Comparison of ENCODE assay signal across 28 cellular contexts in the genomic region with DNA sequence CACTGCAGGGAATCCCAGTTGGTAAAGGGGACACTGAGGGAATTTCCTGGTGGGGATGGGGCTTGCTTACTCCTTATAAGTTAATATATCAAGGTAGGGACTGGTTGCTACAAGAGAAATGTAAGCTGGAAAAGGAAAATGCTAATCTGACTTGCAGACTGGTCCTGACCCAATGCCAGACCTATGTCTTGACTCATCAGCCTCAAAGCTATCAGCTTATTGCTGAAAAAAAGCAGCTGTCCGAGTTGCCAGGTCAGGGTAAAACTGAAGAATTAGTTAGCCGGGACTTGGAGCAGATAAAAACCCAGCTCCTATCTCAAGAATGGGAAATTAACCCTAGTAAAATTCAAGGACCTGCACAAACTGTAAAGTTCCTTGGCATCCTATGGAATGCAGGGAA.
DNase-seq lines count a peak whose midpoint lies in the region; ATAC-seq and TF ChIP-seq lines count a peak whose summit lies in the region.
"Had no signal": no experiment of that assay in that cellular context is flagged by ENCODE, and none has a peak within 500 bp of the region (broad histone marks: within the 10 kb centered on the region; RNA-seq: fewer than 3 reads in every experiment).

No MANE protein-coding gene starts in this region.

- H3K4me3 ChIP-seq in astrocyte of the spinal cord (ENCODE audit: low read depth, low read length) (no peak overlapping the region), fibroblast of villous mesenchyme (ENCODE audit: low read depth, low read length) (no peak overlapping the region)
- H3K4me3 ChIP-seq: ascending aorta, HAP-1, heart right ventricle, neural progenitor cell, sigmoid colon, SK-N-MC, suprapubic skin had no signal

- in situ Hi-C loops in astrocyte of the spinal cord (cut with HindIII; ENCODE audit: low sequenced_read_pairs) = no loop called here
- in situ Hi-C loops in G401 (cut with HindIII; ENCODE audit: low sequenced_read_pairs) = no loop called here

- peaks cover 8% of the 10 kb centered on the region for H3K27me3 Mint-ChIP-seq in type B pancreatic cell

- H3K36me3 Mint-ChIP-seq in type B pancreatic cell = no peaks in the 10 kb centered on the region
- H3K36me3 Mint-ChIP-seq: activated CD4-positive, alpha-beta memory T cell treated with anti-CD3 and anti-CD28 coated beads for 36 hours; activated naive CD8-positive, alpha-beta T cell; CD4-positive, CD25-positive, alpha-beta regulatory T cell; neural progenitor cell; stimulated activated naive B cell treated with anti-CD40 and anti-IgM and Interleukin-4, amounts not matched to agents 10 μg/mL and 1 μg/mL and 100 μg/mL, for 72 hours had no signal

- H3K4me1 Mint-ChIP-seq in type B pancreatic cell (ENCODE audit: unreplicated experiment) = no peaks in the 10 kb centered on the region
- H3K4me1 Mint-ChIP-seq: CD4-positive, CD25-positive, alpha-beta regulatory T cell; neural progenitor cell; stimulated activated naive B cell treated with anti-CD40 and anti-IgM and Interleukin-4, amounts not matched to agents 10 μg/mL and 1 μg/mL and 100 μg/mL, for 72 hours had no signal

- no peaks in the 10 kb centered on the region for H3K9me3 Mint-ChIP-seq in type B pancreatic cell
- H3K9me3 Mint-ChIP-seq: activated CD4-positive, alpha-beta memory T cell treated with anti-CD3 and anti-CD28 coated beads for 36 hours; neural progenitor cell; stimulated activated naive B cell treated with anti-CD40 and anti-IgM and Interleukin-4, amounts not matched to agents 10 μg/mL and 1 μg/mL and 100 μg/mL, for 72 hours; T-helper 1 cell treated with Interleukin-12 subunit alpha and Interleukin-12 subunit beta and Interleukin-4 antibody, amounts not matched to agents 30 μg/mL and 1 μg/mL, for 36 hours had no signal

- H3K4me3 Mint-ChIP-seq in type B pancreatic cell = no peak overlapping the region
- H3K4me3 Mint-ChIP-seq: activated CD4-positive, alpha-beta memory T cell treated with anti-CD3 and anti-CD28 coated beads for 36 hours; activated naive CD8-positive, alpha-beta T cell; CD4-positive, CD25-positive, alpha-beta regulatory T cell; neural progenitor cell; stimulated activated naive B cell treated with anti-CD40 and anti-IgM and Interleukin-4, amounts not matched to agents 10 μg/mL and 1 μg/mL and 100 μg/mL, for 72 hours; T-helper 1 cell treated with Interleukin-12 subunit alpha and Interleukin-12 subunit beta and Interleukin-4 antibody, amounts not matched to agents 30 μg/mL and 1 μg/mL, for 36 hours had no signal

- no peak for ATAC-seq in HG03342 (IDR thresholded peaks at IDR 0.05; ENCODE audit: unreplicated experiment)
- ATAC-seq: foreskin keratinocyte; heart right ventricle; stimulated activated naive B cell treated with anti-CD40 and anti-IgM and Interleukin-4, amounts not matched to agents 10 μg/mL and 1 μg/mL and 100 μg/mL, for 72 hours had no signal

- TF ChIP-seq CTCF in astrocyte of the spinal cord (IDR thresholded peaks at IDR 0.05; ENCODE audit: low read depth, low read length) (no peak), fibroblast of villous mesenchyme (IDR thresholded peaks at IDR 0.05; ENCODE audit: insufficient read depth, low read depth, low read length) (no peak), type B pancreatic cell (conservative IDR thresholded peaks at IDR 0.05) (no peak)

- peak; percentile 12 for DNase-seq in HT1080 (ENCODE audit: low read depth)
- peak; percentile 52 for DNase-seq in astrocyte of the spinal cord (ENCODE audit: low read depth, low spot score)
- DNase-seq in fibroblast of villous mesenchyme (ENCODE audit: low read depth) = peak; percentile 56
- DNase-seq in type B pancreatic cell (ENCODE audit: extremely low spot score, unreplicated experiment) = no peak
- DNase-seq in G401 (ENCODE audit: low spot score) = no peak
- DNase-seq in NCI-H1436 (lab: John Stamatoyannopoulos, UW) = no peak
- DNase-seq: activated CD4-positive, alpha-beta memory T cell treated with anti-CD3 and anti-CD28 coated beads for 36 hours; activated CD4-positive, CD25-positive, alpha-beta regulatory T cell treated with anti-CD3 and anti-CD28 coated beads, Interleukin-2, amount 50 U/mL, for 72 hours; CD4-positive, CD25-positive, alpha-beta regulatory T cell; foreskin keratinocyte; heart right ventricle; KBM-7; MV-4-11; NCI-H146; NCI-H2107; OCI-M1; sigmoid colon; stimulated activated CD4-positive, alpha-beta T cell treated with anti-CD3 and anti-CD28 coated beads, Interleukin-15, amount 100 ng/mL, for 24 hours; stimulated activated naive B cell treated with anti-CD40 and anti-IgM and Interleukin-4, amounts not matched to agents 10 μg/mL and 1 μg/mL and 100 μg/mL, for 72 hours had no signal

- no peak overlapping the region for H3K27ac Mint-ChIP-seq in type B pancreatic cell
- H3K27ac Mint-ChIP-seq: activated CD4-positive, alpha-beta memory T cell treated with anti-CD3 and anti-CD28 coated beads for 36 hours; activated naive CD8-positive, alpha-beta T cell; CD4-positive, CD25-positive, alpha-beta regulatory T cell; neural progenitor cell; progenitor cell of endocrine pancreas; stimulated activated naive B cell treated with anti-CD40 and anti-IgM and Interleukin-4, amounts not matched to agents 10 μg/mL and 1 μg/mL and 100 μg/mL, for 72 hours; T-helper 1 cell treated with Interleukin-12 subunit alpha and Interleukin-12 subunit beta and Interleukin-4 antibody, amounts not matched to agents 30 μg/mL and 1 μg/mL, for 36 hours had no signal

Comparison
In these comparisons a context has a peak if more than half of its experiments do, and no peak if none do; other contexts are left out.
1. DNase-seq: peak in HT1080 (single experiment), astrocyte of the spinal cord (single experiment) and fibroblast of villous mesenchyme (single experiment); none in type B pancreatic cell (single experiment), G401 (single experiment) and NCI-H1436 (single experiment).